In genomic region chr1:161421456-161421855, GRCh38 we compare ENCODE assay signal across 1 cellular context.
A peak's percentile ranks its signal among the peaks of the same experiment; 100 is the strongest.
TF ChIP-seq lines count a peak whose summit lies in the region.

No MANE protein-coding gene starts in this region.

TF ChIP-seq in HEK293, 187 proteins besides CTCF, POLR2A, EP300 and RAD21 (continued from another document):
- TF ChIP-seq SCRT2 (tag by site-specific recombination; IDR thresholded peaks at IDR 0.05) (peak; percentile 89), ZNF677 (tag by site-specific recombination; IDR thresholded peaks at IDR 0.05) (no peak), ZNF571 (tag by site-specific recombination; IDR thresholded peaks at IDR 0.05) (no peak), ZNF24 (tag by site-specific recombination; IDR thresholded peaks at IDR 0.05) (no peak), ZNF530 (tag by site-specific recombination; IDR thresholded peaks at IDR 0.05; ENCODE audit: low read depth) (no peak), KLF17 (tag by site-specific recombination; IDR thresholded peaks at IDR 0.05) (no peak), ZSCAN4 (tag by site-specific recombination; IDR thresholded peaks at IDR 0.05) (no peak), ZNF514 (tag by site-specific recombination; IDR thresholded peaks at IDR 0.05) (no peak), BCL11B (tag by site-specific recombination; IDR thresholded peaks at IDR 0.05; ENCODE audit: low read depth) (0 out of 2 replicates have a peak, but pooled peaks have one; percentile 6), ZBTB1 (tag by site-specific recombination; IDR thresholded peaks at IDR 0.05) (no peak), SALL2 (tag by site-specific recombination; IDR thresholded peaks at IDR 0.05; ENCODE audit: borderline replicate concordance) (no peak), ZNF747 (tag by site-specific recombination; IDR thresholded peaks at IDR 0.05) (no peak), PRDM6 (tag by site-specific recombination; IDR thresholded peaks at IDR 0.05) (0 out of 2 replicates have a peak, but pooled peaks have one; percentile 26), ZNF449 (tag by site-specific recombination; IDR thresholded peaks at IDR 0.05) (0 out of 2 replicates have a peak, but pooled peaks have one; percentile 5)
